13 cellular contexts compared by ENCODE assay signal in the genomic region with DNA sequence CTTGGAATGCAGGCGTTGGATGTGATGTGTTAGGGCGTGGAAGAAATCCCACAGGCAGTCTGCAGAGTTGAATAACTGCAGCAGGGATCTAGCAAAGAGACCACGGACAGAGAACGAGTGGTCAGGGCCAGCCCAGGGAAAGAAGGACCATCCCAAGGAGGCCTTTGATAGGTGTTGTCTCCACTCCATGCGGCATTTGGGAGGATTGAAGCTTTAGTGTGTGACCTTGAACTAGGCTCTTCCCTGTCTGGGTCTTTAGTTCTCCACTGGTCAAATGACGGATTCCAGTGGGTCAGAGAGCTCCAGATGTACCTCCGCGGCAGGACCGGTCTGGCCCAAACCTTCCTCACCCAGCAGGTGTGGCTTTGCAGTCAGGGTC. TPM values are rescaled to one million over a fixed set of nuclear protein-coding genes. Genes with fewer than 3 reads are reported as not detected.
DNase-seq lines count a peak whose midpoint lies in the region; ATAC-seq, FAIRE-seq and TF ChIP-seq lines count a peak whose summit lies in the region.
"Had no signal": no experiment of that assay in that cellular context is flagged by ENCODE, and none has a peak within 500 bp of the region (broad histone marks: within the 10 kb centered on the region; RNA-seq: fewer than 3 reads in every experiment).

No MANE protein-coding gene starts in this region.

- H3K4me1 ChIP-seq in HepG2 (ENCODE audit: insufficient read depth, low read length) (peaks cover 69% of the 10 kb centered on the region), right lobe of liver (peaks cover 0 to 11% (median 0%) of the 10 kb centered on the region in 4 donors), prostate gland (replicated peaks) (no peaks in the 10 kb centered on the region), MM.1S (ENCODE audit: low read length) (peaks cover 16% of the 10 kb centered on the region)

- H3K9me2 ChIP-seq in MM.1S (replicated peaks; ENCODE audit: insufficient read depth, low read length) = no peaks in the 10 kb centered on the region

- H3K27me3 Mint-ChIP-seq in endothelial cell (ENCODE audit: unreplicated experiment) = no peaks in the 10 kb centered on the region

- DNase-seq in HepG2 (ENCODE audit: low spot score) (no peak), right lobe of liver (no peak), mesenteric fat pad (ENCODE audit: low spot score) (peak; percentile 53), prostate gland (ENCODE audit: low spot score) (no peak), endothelial cell (ENCODE audit: low spot score) (no peak), kidney glomerular epithelial cell (lab: John Stamatoyannopoulos, UW) (no peak), MM.1S (no peak)
- DNase-seq: 8988T, AML-193, H7 had no signal

- H2AFZ ChIP-seq in HepG2 (ENCODE audit: low read length) = no peak overlapping the region
- no peak overlapping the region for H2AFZ ChIP-seq in MM.1S (ENCODE audit: low read length)
- H2AFZ ChIP-seq: GM23338 had no signal

- H3K36me3 ChIP-seq in HepG2 (replicated peaks in 1 of 2; ENCODE audit: control insufficient read depth in 1 of 2, insufficient read depth in 2 of 2, low read length in 2 of 2) (peaks cover 10 to 62% of the 10 kb centered on the region in 2 experiments), right lobe of liver (no peaks in the 10 kb centered on the region), prostate gland (no peaks in the 10 kb centered on the region), MM.1S (replicated peaks; ENCODE audit: insufficient read depth, low read length) (no peaks in the 10 kb centered on the region)
- H3K36me3 ChIP-seq: BLaER1 had no signal

- no TSS peak for BruUV-seq in HepG2 (replicated peaks; lab: Mats Ljungman, UMichigan)

- no peak for TF ChIP-seq CTCF in HepG2 (CRISPR knock-in tag; IDR thresholded peaks at IDR 0.05)
- TF ChIP-seq CTCF in right lobe of liver (IDR thresholded peaks at IDR 0.05) = no peak
- no peak for TF ChIP-seq CTCF in prostate gland (IDR thresholded peaks at IDR 0.05)
- TF ChIP-seq CTCF in endothelial cell (IDR thresholded peaks at IDR 0.05; ENCODE audit: unreplicated experiment) = no peak
- no peak for TF ChIP-seq CTCF in MM.1S (IDR thresholded peaks at IDR 0.05; ENCODE audit: low read length)

- in situ Hi-C loops in HepG2 (cut with HindIII; ENCODE audit: extremely low pct_ligation_motif_present, low pct_unique_long_range_greater_than_20kb) = no loop called here

- POLR2A ChIA-PET in HepG2 (lab: Yijun Ruan, JAX) = interaction anchor here (3.1 kb wide), 1 partner anchor 53 kb away, joined by 13 read pairs; no protein-coding TSS in a partner anchor

- H3K9me3 ChIP-seq in HepG2 (ENCODE audit: low read length) (no peaks in the 10 kb centered on the region), right lobe of liver (no peaks in the 10 kb centered on the region), prostate gland (no peaks in the 10 kb centered on the region), MM.1S (replicated peaks; ENCODE audit: insufficient read depth, low read length) (no peaks in the 10 kb centered on the region)

- peak; percentile 35 to 57; a peak in 3 of 4 replicates for TF ChIP-seq POLR2A in HepG2 (IDR thresholded peaks at IDR 0.05; ENCODE audit: insufficient read depth in 1 of 2, low read depth in 2 of 2, low read length in 2 of 2)
- TF ChIP-seq POLR2A in right lobe of liver (IDR thresholded peaks at IDR 0.05) = no peak
- no peak for TF ChIP-seq POLR2A in prostate gland (IDR thresholded peaks at IDR 0.05)

- H3K4me3 ChIP-seq in HepG2 (replicated peaks in 1 of 3; ENCODE audit: insufficient read depth in 1 of 3, low read depth in 2 of 3, low read length in 3 of 3) (no peak overlapping the region), right lobe of liver (no peak overlapping the region), prostate gland (no peak overlapping the region), MM.1S (ENCODE audit: low read length) (no peak overlapping the region)
- H3K4me3 ChIP-seq: BLaER1, GM23338 had no signal

- no peak for FAIRE-seq in HepG2 (lab: Jason Lieb, UNC)

- H3K27ac Mint-ChIP-seq in endothelial cell (ENCODE audit: unreplicated experiment) = no peak overlapping the region
- H3K27ac Mint-ChIP-seq: GM23338 had no signal

- H3K27ac ChIP-seq in HepG2 (ENCODE audit: extremely low read length, insufficient read depth, low read length) (no peak overlapping the region), right lobe of liver (no peak overlapping the region), prostate gland (peak overlapping the region; percentile 76 to 80), MM.1S (ENCODE audit: low read length) (no peak overlapping the region)
- H3K27ac ChIP-seq: BLaER1 had no signal

- H4K20me1 ChIP-seq in HepG2 (ENCODE audit: insufficient read depth, low read length) (peaks cover 45% of the 10 kb centered on the region), MM.1S (ENCODE audit: insufficient read depth, low read length) (no peaks in the 10 kb centered on the region)
- H4K20me1 ChIP-seq: BLaER1 had no signal

- H3F3A ChIP-seq in MM.1S (ENCODE audit: insufficient read depth, low read length) = peaks cover 9% of the 10 kb centered on the region

- ATAC-seq in HepG2 (peak; percentile 13; the same call in 1 of the 3 replicates), right lobe of liver (no peak)
- ATAC-seq: GM23338 had no signal

- TF ChIP-seq RAD21 in HepG2 (CRISPR knock-in tag; IDR thresholded peaks at IDR 0.05) = no peak

- TF ChIP-seq EP300 in HepG2 (IDR thresholded peaks at IDR 0.05; ENCODE audit: low read depth in 2 of 2, low read length in 2 of 2) = no peak
- no peak for TF ChIP-seq EP300 in HepG2 (CRISPR knock-in tag; IDR thresholded peaks at IDR 0.05; ENCODE audit: borderline replicate concordance)

- 97% methylated on average over 6 of the region's 9 CpGs for WGBS in HepG2 (ENCODE audit: low lambda C conversion rate)
- WGBS in right lobe of liver (ENCODE audit: insufficient coverage, low coverage, low lambda C conversion rate, missing lambda C conversion rate) = 89% methylated on average over 8 of the region's 9 CpGs
- WGBS in prostate gland = 94% methylated on average over 9 of the region's 9 CpGs

- no peaks in the 10 kb centered on the region for H3K9me3 Mint-ChIP-seq in endothelial cell (ENCODE audit: unreplicated experiment)

- H3K9ac ChIP-seq in HepG2 (ENCODE audit: insufficient read depth, low read depth, low read length) = no peak overlapping the region
- no peak overlapping the region for H3K9ac ChIP-seq in MM.1S (ENCODE audit: low read length)
- H3K9ac ChIP-seq: BLaER1 had no signal

- intact Hi-C loops in HepG2 (cut with micrococcal nuclease; ENCODE audit: unreplicated experiment) = no loop called here
- intact Hi-C loops in right lobe of liver (cut with DNase I) = no loop called here
- intact Hi-C loops in prostate gland (cut with DNase I) = no loop called here

- no peak overlapping the region for H3K4me3 Mint-ChIP-seq in endothelial cell (ENCODE audit: unreplicated experiment)
- H3K4me3 Mint-ChIP-seq: GM23338 had no signal

- H3K4me2 ChIP-seq in HepG2 (ENCODE audit: low read depth, low read length) = no peak overlapping the region
- H3K4me2 ChIP-seq in MM.1S (ENCODE audit: low read depth, low read length) = no peak overlapping the region
- H3K4me2 ChIP-seq: BLaER1, GM23338 had no signal

- H3K36me3 Mint-ChIP-seq in endothelial cell (ENCODE audit: low read depth, unreplicated experiment) = peaks cover 7% of the 10 kb centered on the region

- CTCF ChIA-PET in HepG2 (lab: Yijun Ruan, JAX; ENCODE audit: low intra/inter-chr PET ratio, low total read pairs) = no interaction called here

- peaks cover 98% of the 10 kb centered on the region for H3K79me2 ChIP-seq in HepG2 (ENCODE audit: insufficient read depth, low read length)
- no peaks in the 10 kb centered on the region for H3K79me2 ChIP-seq in MM.1S (ENCODE audit: low read length)

- H3K27me3 ChIP-seq in HepG2 (ENCODE audit: control insufficient read depth in 1 of 2, insufficient read depth in 2 of 2, low read length in 2 of 2) (no peaks in the 10 kb centered on the region), right lobe of liver (no peaks in the 10 kb centered on the region), prostate gland (replicated peaks; ENCODE audit: insufficient read depth) (no peaks in the 10 kb centered on the region), MM.1S (replicated peaks; ENCODE audit: insufficient read depth, low read length) (no peaks in the 10 kb centered on the region)
- H3K27me3 ChIP-seq: BLaER1 had no signal

- H3K4me1 Mint-ChIP-seq in endothelial cell (ENCODE audit: unreplicated experiment) = peaks cover 27% of the 10 kb centered on the region

TF ChIP-seq in HepG2, 621 proteins besides CTCF, POLR2A, EP300 and RAD21 (continues in another document):
- TF ChIP-seq SRSF4 (IDR thresholded peaks at IDR 0.05; ENCODE audit: low read depth, low read length, poor library complexity, severe bottlenecking) = no peak

RNA-seq across cellular contexts. Expression of gene GREB1, which starts 18.4 kb away (rescaled TPM):
- 61.2 and 64.2 TPM in 2 replicates for total RNA-seq in HepG2 (2016; rRNA removed; fragmentation: Illumina TruSeq; extraction: Trizol)
- total RNA-seq in HepG2 (2016; cell fraction: cytosol; rRNA removed; fragmentation: Illumina TruSeq; extraction: Trizol; ENCODE audit: low read depth) = 22.9 and 28.7 TPM in 2 replicates
- total RNA-seq in HepG2 (2016; cell fraction: insoluble cytoplasmic fraction; rRNA removed; fragmentation: Illumina TruSeq; extraction: Trizol) = 62.9 and 63.8 TPM in 2 replicates
- total RNA-seq in HepG2 (2016; cell fraction: membrane; rRNA removed; fragmentation: Illumina TruSeq; extraction: Trizol) = 43.0 and 57.1 TPM in 2 replicates
- total RNA-seq in HepG2 (2016; cell fraction: nucleus; rRNA removed; fragmentation: Illumina TruSeq; extraction: Trizol) = 118 and 132 TPM in 2 replicates
- polyA plus RNA-seq in HepG2 (2011; rRNA removed) = 26.8 and 31.3 TPM in 2 replicates
- 20.4 and 21.0 TPM in 2 replicates for polyA plus RNA-seq in HepG2 (2011; cell fraction: cytosol; rRNA removed)
- polyA plus RNA-seq in HepG2 (2011; cell fraction: nucleus; rRNA removed) = 110 and 130 TPM in 2 replicates
- polyA plus RNA-seq in HepG2 (2012) = 47.0 and 84.0 TPM in 2 replicates
- 10.7 and 14.3 TPM in 2 replicates for polyA plus RNA-seq in HepG2 (2016; cell fraction: cytosol; fragmentation: Illumina TruSeq; extraction: Trizol; ENCODE audit: low read depth)
- polyA plus RNA-seq in HepG2 (2016; cell fraction: insoluble cytoplasmic fraction; fragmentation: Illumina TruSeq; extraction: Trizol; ENCODE audit: low read depth) = 38.8 and 51.0 TPM in 2 replicates
- polyA plus RNA-seq in HepG2 (2016; cell fraction: membrane; fragmentation: Illumina TruSeq; extraction: Trizol; ENCODE audit: low read depth) = 17.8 and 18.3 TPM in 2 replicates
- 158 and 174 TPM in 2 replicates for polyA plus RNA-seq in HepG2 (2016; cell fraction: nucleus; fragmentation: Illumina TruSeq; extraction: Trizol; ENCODE audit: insufficient read depth, low read depth)
- 1.5 and 97.9 TPM in 2 replicates for polyA minus RNA-seq in HepG2 (2011; rRNA and poly(A)+ RNA removed; ENCODE audit: low replicate concordance)
- polyA minus RNA-seq in HepG2 (2011; cell fraction: cytosol; rRNA and poly(A)+ RNA removed) = 60.3 and 64.2 TPM in 2 replicates
- 142 and 160 TPM in 2 replicates for polyA minus RNA-seq in HepG2 (2011; cell fraction: nucleus; rRNA and poly(A)+ RNA removed)
- total RNA-seq in right lobe of liver = 10 to 100 TPM in 2 of 6 experiments, 1 to 10 TPM in 4; 1.6 to 19.5 (median 6.5) TPM
- total RNA-seq in mesenteric fat pad = 3.8 TPM
- total RNA-seq in prostate gland = 100 to 1,000 TPM; 224 to 392 TPM
- 35.9 TPM for total RNA-seq in endothelial cell (ENCODE audit: unreplicated experiment)
- total RNA-seq: HT-29 had no signal

Comparison
In these comparisons a context has a peak if more than half of its experiments do, and no peak if none do; other contexts are left out.
1. POLR2A ChIP-seq: peak in HepG2 (2 of 2); none in right lobe of liver (single experiment) and prostate gland (single experiment).
2. H3K27ac ChIP-seq: peak in prostate gland (2 of 2); none in HepG2 (single experiment), right lobe of liver (0 of 3) and MM.1S (single experiment).